In the genomic region with DNA sequence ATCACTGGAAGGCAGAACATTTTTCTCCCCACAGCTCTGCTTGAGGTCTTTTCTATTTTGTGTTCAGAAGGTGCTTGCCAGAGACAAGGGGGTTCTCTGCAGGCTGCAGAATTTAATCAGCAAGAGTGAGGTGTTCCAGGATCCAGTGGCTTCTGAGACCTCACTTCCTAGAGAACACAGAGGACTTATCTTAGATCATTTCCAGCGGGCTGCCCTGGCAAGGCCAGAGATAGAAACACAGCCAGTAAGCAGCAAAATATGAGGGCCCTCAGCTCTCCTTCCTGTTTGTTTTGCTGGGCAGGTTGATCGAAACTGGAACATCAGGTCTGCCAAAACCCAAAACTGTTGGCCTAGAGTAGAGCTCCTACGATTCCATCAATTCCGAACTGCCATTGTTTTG, we compare ENCODE assay signal across 23 cellular contexts.
"Had no signal": no experiment of that assay in that cellular context is flagged by ENCODE, and none has a peak within 500 bp of the region (broad histone marks: within the 10 kb centered on the region; RNA-seq: fewer than 3 reads in every experiment).

No MANE protein-coding gene starts in this region.

- DNase-seq: activated CD4-positive, alpha-beta T cell treated with anti-CD3 and anti-CD28 coated beads for 4 hours; activated CD4-positive, alpha-beta T cell treated with anti-CD3 and anti-CD28 coated beads, Interleukin-2, amount 50 U/mL, for 48 hours; activated CD8-positive, alpha-beta memory T cell treated with anti-CD3 and anti-CD28 coated beads, Interleukin-2, amount 10 ng/mL, durations not matched to agents 7 days and 5 days; activated effector memory CD4-positive, alpha-beta T cell treated with Interleukin-2 at 50 U/mL for 16 hours; activated naive CD4-positive, alpha-beta T cell; activated T-cell treated with anti-CD3 and anti-CD28 coated beads, Interleukin-2, amount 50 U/mL, for 24 hours; aorta; central memory CD4-positive, alpha-beta T cell; Kasumi-1; KBM-7; NCI-H1092; NCI-H1417; NCI-H1930; NCI-H2107; NCI-H2171 treated with DMSO at 0.1 percent for 48 hours; NCI-H226; PC-3; SHP77; T-helper 17 cell; T-helper 9 cell had no signal

- H3K9me3 ChIP-seq: SJSA1 had no signal

- H3K4me3 ChIP-seq: SJSA1 had no signal

- H3K36me3 Mint-ChIP-seq: activated CD8-positive, alpha-beta memory T cell treated with anti-CD3 and anti-CD28 coated beads, Interleukin-2, amount 10 ng/mL, durations not matched to agents 7 days and 5 days; activated naive CD4-positive, alpha-beta T cell treated with anti-CD3 and anti-CD28 coated beads, Interleukin-2, amount 50 U/mL, for 24 hours had no signal

- H3K4me1 Mint-ChIP-seq: activated CD8-positive, alpha-beta memory T cell treated with anti-CD3 and anti-CD28 coated beads, Interleukin-2, amount 10 ng/mL, durations not matched to agents 7 days and 5 days; activated naive CD4-positive, alpha-beta T cell treated with anti-CD3 and anti-CD28 coated beads, Interleukin-2, amount 50 U/mL, for 24 hours; T-helper 17 cell had no signal

- H3K27ac Mint-ChIP-seq: activated CD8-positive, alpha-beta memory T cell treated with anti-CD3 and anti-CD28 coated beads, Interleukin-2, amount 10 ng/mL, durations not matched to agents 7 days and 5 days; activated naive CD4-positive, alpha-beta T cell treated with anti-CD3 and anti-CD28 coated beads, Interleukin-2, amount 50 U/mL, for 24 hours; activated T-cell treated with anti-CD3 and anti-CD28 coated beads, Interleukin-2, amount 50 U/mL, for 24 hours; activated T-helper 1 cell treated with anti-CD3 and anti-CD28 coated beads, Interleukin-12 subunit alpha, Interleukin-12 subunit beta, Interleukin-2, Interleukin-4 antibody, amounts not matched to agents 30 ng/mL and 10 ng/mL and 1 ng/mL, durations not matched to agents 14 hours and 24 hours and 36 hours; T-helper 17 cell had no signal

- H3K9me3 Mint-ChIP-seq: activated naive CD4-positive, alpha-beta T cell treated with anti-CD3 and anti-CD28 coated beads, Interleukin-2, amount 50 U/mL, for 24 hours; activated T-helper 1 cell treated with anti-CD3 and anti-CD28 coated beads, Interleukin-12 subunit alpha, Interleukin-12 subunit beta, Interleukin-2, Interleukin-4 antibody, amounts not matched to agents 30 ng/mL and 10 ng/mL and 1 ng/mL, durations not matched to agents 14 hours and 24 hours and 36 hours had no signal

- H3K27ac ChIP-seq: SJSA1 had no signal

- H3K36me3 ChIP-seq: SJSA1 had no signal

- H3K27me3 ChIP-seq: SJSA1 had no signal

- H3K4me3 Mint-ChIP-seq: activated CD8-positive, alpha-beta memory T cell treated with anti-CD3 and anti-CD28 coated beads, Interleukin-2, amount 10 ng/mL, durations not matched to agents 7 days and 5 days; activated naive CD4-positive, alpha-beta T cell treated with anti-CD3 and anti-CD28 coated beads, Interleukin-2, amount 50 U/mL, for 24 hours; activated T-cell treated with anti-CD3 and anti-CD28 coated beads, Interleukin-2, amount 50 U/mL, for 24 hours; activated T-helper 1 cell treated with anti-CD3 and anti-CD28 coated beads, Interleukin-12 subunit alpha, Interleukin-12 subunit beta, Interleukin-2, Interleukin-4 antibody, amounts not matched to agents 30 ng/mL and 10 ng/mL and 1 ng/mL, durations not matched to agents 14 hours and 24 hours and 36 hours; T-helper 17 cell had no signal

- H3K4me1 ChIP-seq: SJSA1 had no signal
